In genomic region chr19:3369337-3370213, GRCh38 we compare ENCODE assay signal across 8 cellular contexts. TPM values are rescaled to one million over a fixed set of nuclear protein-coding genes. Genes with fewer than 3 reads are reported as not detected.
DNase-seq lines count a peak whose midpoint lies in the region; ATAC-seq, FAIRE-seq and TF ChIP-seq lines count a peak whose summit lies in the region.

No MANE protein-coding gene starts in this region.

- peaks cover 22% of the 10 kb centered on the region for H3F3A ChIP-seq in neural progenitor cell (ENCODE audit: low read depth)

- peak overlapping the region; percentile 67 to 93 (median 72) for H3K4me3 ChIP-seq in fibroblast of lung (replicated peaks in 1 of 4; ENCODE audit: control extremely low read depth in 1 of 4, insufficient read depth in 1 of 4, low read depth in 3 of 4, low read length in 4 of 4)
- peak overlapping the region; percentile 34 for H3K4me3 ChIP-seq in neural progenitor cell

- no peak overlapping the region for H3K27ac Mint-ChIP-seq in neural progenitor cell

- peak; percentile 71 for FAIRE-seq in GM12892 (lab: Jason Lieb, UNC)

- peaks cover 74% of the 10 kb centered on the region for H3K27me3 Mint-ChIP-seq in neural progenitor cell (ENCODE audit: insufficient read depth, low read depth)

- H3K9me3 Mint-ChIP-seq in neural progenitor cell, result peaks cover 2% of the 10 kb centered on the region

- H3K27me3 ChIP-seq in fibroblast of lung (ENCODE audit: control insufficient read depth, insufficient read depth, low read length), result no peaks in the 10 kb centered on the region
- H3K27me3 ChIP-seq in neural progenitor cell, result peaks cover 100% of the 10 kb centered on the region

- H3K4me3 Mint-ChIP-seq in neural progenitor cell, result peak overlapping the region; percentile 70

- H3K27ac ChIP-seq in fibroblast of lung (ENCODE audit: insufficient read depth, low read length) (peak overlapping the region; percentile 84), neural progenitor cell (no peak overlapping the region)

- peaks cover 3% of the 10 kb centered on the region for H4K20me1 ChIP-seq in fibroblast of lung (ENCODE audit: control insufficient read depth, extremely low read depth, insufficient read depth, low read length)
- H4K20me1 ChIP-seq in neural progenitor cell (ENCODE audit: low read depth), result peaks cover 20% of the 10 kb centered on the region

- TF ChIP-seq POLR2A in GM12892 (IDR thresholded peaks at IDR 0.05; ENCODE audit: low read depth, low read length), result peak; percentile 39; the same call in 1 of the 2 replicates

- peaks cover 17% of the 10 kb centered on the region for H3K4me1 Mint-ChIP-seq in neural progenitor cell

- no peaks in the 10 kb centered on the region for H3K9me3 ChIP-seq in fibroblast of lung (ENCODE audit: control insufficient read depth, insufficient read depth, low read depth, low read length)
- H3K9me3 ChIP-seq in neural progenitor cell (ENCODE audit: low read depth), result no peaks in the 10 kb centered on the region

- ATAC-seq in GM21381 (IDR thresholded peaks at IDR 0.05; ENCODE audit: unreplicated experiment) (no peak), GM18870 (IDR thresholded peaks at IDR 0.05; ENCODE audit: unreplicated experiment) (no peak)

- H3K36me3 ChIP-seq in fibroblast of lung (ENCODE audit: control insufficient read depth, insufficient read depth, low read length) (peaks cover 5% of the 10 kb centered on the region), neural progenitor cell (no peaks in the 10 kb centered on the region)

- peaks cover 85% of the 10 kb centered on the region for H3K79me2 ChIP-seq in fibroblast of lung (ENCODE audit: control insufficient read depth, insufficient read depth, low read length)
- H3K79me2 ChIP-seq in neural progenitor cell (ENCODE audit: low read depth), result no peaks in the 10 kb centered on the region

- H2AFZ ChIP-seq in fibroblast of lung (ENCODE audit: low read length), result no peak overlapping the region
- peak overlapping the region; percentile 70 for H2AFZ ChIP-seq in neural progenitor cell (replicated peaks)

- DNase-seq in GM12892 (ENCODE audit: insufficient read length), result peak; percentile 66
- DNase-seq in RPMI7951 (ENCODE audit: low read depth), result peak; percentile 54
- DNase-seq in fibroblast of lung (ENCODE audit: low read depth in 2 of 2), result peak; percentile 60 to 73
- peak; percentile 57 for DNase-seq in neural progenitor cell (ENCODE audit: low spot score)
- no peak for DNase-seq in mesenteric fat pad (ENCODE audit: low spot score)
- DNase-seq in stimulated activated naive CD4-positive, alpha-beta T cell (lab: John Stamatoyannopoulos, UW), result no peak

- H3K4me2 ChIP-seq in fibroblast of lung (ENCODE audit: extremely low read depth, insufficient read depth, low read length), result peak overlapping the region; percentile 61
- peak overlapping the region; percentile 66 for H3K4me2 ChIP-seq in neural progenitor cell

- TF ChIP-seq CTCF in fibroblast of lung (conservative IDR thresholded peaks at IDR 0.05 in 1 of 2, IDR thresholded peaks at IDR 0.05 in 1 of 2; ENCODE audit: low read depth in 1 of 2, low read length in 2 of 2), result no peak
- TF ChIP-seq CTCF in neural progenitor cell (IDR thresholded peaks at IDR 0.05), result peak; percentile 28

- H3K9ac ChIP-seq in fibroblast of lung (ENCODE audit: insufficient read depth, low read length) (peak overlapping the region; percentile 57), neural progenitor cell (no peak overlapping the region)

- H3K4me1 ChIP-seq in fibroblast of lung (ENCODE audit: control insufficient read depth, extremely low read depth, insufficient read depth, low read length) (peaks cover 25% of the 10 kb centered on the region), neural progenitor cell (peaks cover 20% of the 10 kb centered on the region)

- H3K36me3 Mint-ChIP-seq in neural progenitor cell, result no peaks in the 10 kb centered on the region

RNA-seq across cellular contexts. Expression of gene NFIC, which starts 3.2 kb away (rescaled TPM):
- polyA plus RNA-seq in GM12892 (2012; ENCODE audit: missing spikeins), result 3.5 TPM
- total RNA-seq in RPMI7951 (2014; rRNA removed; shearing (Covaris generic)), result 20.9 and 21.2 TPM in 2 replicates
- total RNA-seq in fibroblast of lung (34.9 and 66.4 TPM in 2 replicates), neural progenitor cell (ENCODE audit: low replicate concordance) (1.1 and 1.3 TPM in 2 replicates), mesenteric fat pad (207 TPM)
- polyA plus RNA-seq in fibroblast of lung, result 7.9 and 16.6 TPM in 2 replicates
- polyA plus RNA-seq in fibroblast of lung (2012), result 89.7 and 117 TPM in 2 replicates
- 101 and 159 TPM in 2 replicates for polyA minus RNA-seq in fibroblast of lung (ENCODE audit: low replicate concordance)

Comparison
In these comparisons a context has a peak if more than half of its experiments do, and no peak if none do; other contexts are left out.
1. DNase-seq: peak in GM12892 (single experiment), RPMI7951 (single experiment), fibroblast of lung (2 of 2) and neural progenitor cell (single experiment); none in mesenteric fat pad (single experiment) and stimulated activated naive CD4-positive, alpha-beta T cell (0 of 6).